In genomic region chr19:3536429-3537100, GRCh38 we compare ENCODE assay signal across 1 cellular context.
TF ChIP-seq lines count a peak whose summit lies in the region.

No MANE protein-coding gene starts in this region.

TF ChIP-seq in K562, 482 proteins besides CTCF, POLR2A, EP300 and RAD21:
- TF ChIP-seq HMGN3 (IDR thresholded peaks at IDR 0.05; ENCODE audit: borderline replicate concordance, extremely low read depth, insufficient read length, low read depth, low read length) (no peak), ZBED1 (IDR thresholded peaks at IDR 0.05) (0 out of 2 replicates have a peak, but pooled peaks have one; percentile 10), ZNF766 (CRISPR knock-in tag; conservative IDR thresholded peaks at IDR 0.05) (no peak), NFE2L1 (tag; IDR thresholded peaks at IDR 0.05; ENCODE audit: borderline replicate concordance, low read depth) (no peak), HIVEP1 (CRISPR knock-in tag; IDR thresholded peaks at IDR 0.05) (no peak), RBFOX2 (IDR thresholded peaks at IDR 0.05; ENCODE audit: low read depth, low read length) (peak; percentile 36; the same call in 1 of the 2 replicates), POLR2G (IDR thresholded peaks at IDR 0.05; ENCODE audit: low read depth, low read length) (peak; percentile 78), GMEB1 (CRISPR knock-in tag; IDR thresholded peaks at IDR 0.05) (no peak), SUPT5H (IDR thresholded peaks at IDR 0.05) (0 out of 2 replicates have a peak, but pooled peaks have one; percentile 7), HNRNPL (IDR thresholded peaks at IDR 0.05; ENCODE audit: low read depth, low read length) (peak; percentile 20; the same call in 1 of the 2 replicates), TBL1XR1 (IDR thresholded peaks at IDR 0.05; ENCODE audit: low read length in 2 of 2) (no peak), RBM22 (IDR thresholded peaks at IDR 0.05; ENCODE audit: low read depth, low read length, poor library complexity, severe bottlenecking) (peak; percentile 50), NCOA2 (IDR thresholded peaks at IDR 0.05; ENCODE audit: partially characterized antibody in 2 of 2) (no peak)
- TF ChIP-seq, protein P1, sequence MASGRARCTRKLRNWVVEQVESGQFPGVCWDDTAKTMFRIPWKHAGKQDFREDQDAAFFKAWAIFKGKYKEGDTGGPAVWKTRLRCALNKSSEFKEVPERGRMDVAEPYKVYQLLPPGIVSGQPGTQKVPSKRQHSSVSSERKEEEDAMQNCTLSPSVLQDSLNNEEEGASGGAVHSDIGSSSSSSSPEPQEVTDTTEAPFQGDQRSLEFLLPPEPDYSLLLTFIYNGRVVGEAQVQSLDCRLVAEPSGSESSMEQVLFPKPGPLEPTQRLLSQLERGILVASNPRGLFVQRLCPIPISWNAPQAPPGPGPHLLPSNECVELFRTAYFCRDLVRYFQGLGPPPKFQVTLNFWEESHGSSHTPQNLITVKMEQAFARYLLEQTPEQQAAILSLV (tag; IDR thresholded peaks at IDR 0.05), result no peak
- TF ChIP-seq, protein P2, sequence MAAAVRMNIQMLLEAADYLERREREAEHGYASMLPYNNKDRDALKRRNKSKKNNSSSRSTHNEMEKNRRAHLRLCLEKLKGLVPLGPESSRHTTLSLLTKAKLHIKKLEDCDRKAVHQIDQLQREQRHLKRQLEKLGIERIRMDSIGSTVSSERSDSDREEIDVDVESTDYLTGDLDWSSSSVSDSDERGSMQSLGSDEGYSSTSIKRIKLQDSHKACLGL (CRISPR knock-in tag; IDR thresholded peaks at IDR 0.05; ENCODE audit: borderline replicate concordance, poor library complexity, severe bottlenecking), result no peak
- TF ChIP-seq, protein P3, sequence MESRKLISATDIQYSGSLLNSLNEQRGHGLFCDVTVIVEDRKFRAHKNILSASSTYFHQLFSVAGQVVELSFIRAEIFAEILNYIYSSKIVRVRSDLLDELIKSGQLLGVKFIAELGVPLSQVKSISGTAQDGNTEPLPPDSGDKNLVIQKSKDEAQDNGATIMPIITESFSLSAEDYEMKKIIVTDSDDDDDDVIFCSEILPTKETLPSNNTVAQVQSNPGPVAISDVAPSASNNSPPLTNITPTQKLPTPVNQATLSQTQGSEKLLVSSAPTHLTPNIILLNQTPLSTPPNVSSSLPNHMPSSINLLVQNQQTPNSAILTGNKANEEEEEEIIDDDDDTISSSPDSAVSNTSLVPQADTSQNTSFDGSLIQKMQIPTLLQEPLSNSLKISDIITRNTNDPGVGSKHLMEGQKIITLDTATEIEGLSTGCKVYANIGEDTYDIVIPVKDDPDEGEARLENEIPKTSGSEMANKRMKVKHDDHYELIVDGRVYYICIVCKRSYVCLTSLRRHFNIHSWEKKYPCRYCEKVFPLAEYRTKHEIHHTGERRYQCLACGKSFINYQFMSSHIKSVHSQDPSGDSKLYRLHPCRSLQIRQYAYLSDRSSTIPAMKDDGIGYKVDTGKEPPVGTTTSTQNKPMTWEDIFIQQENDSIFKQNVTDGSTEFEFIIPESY (CRISPR knock-in tag; IDR thresholded peaks at IDR 0.05), result peak; percentile 18; the same call in 1 of the 2 replicates
